ENCODE assay signal across 18 cellular contexts in the genomic region with DNA sequence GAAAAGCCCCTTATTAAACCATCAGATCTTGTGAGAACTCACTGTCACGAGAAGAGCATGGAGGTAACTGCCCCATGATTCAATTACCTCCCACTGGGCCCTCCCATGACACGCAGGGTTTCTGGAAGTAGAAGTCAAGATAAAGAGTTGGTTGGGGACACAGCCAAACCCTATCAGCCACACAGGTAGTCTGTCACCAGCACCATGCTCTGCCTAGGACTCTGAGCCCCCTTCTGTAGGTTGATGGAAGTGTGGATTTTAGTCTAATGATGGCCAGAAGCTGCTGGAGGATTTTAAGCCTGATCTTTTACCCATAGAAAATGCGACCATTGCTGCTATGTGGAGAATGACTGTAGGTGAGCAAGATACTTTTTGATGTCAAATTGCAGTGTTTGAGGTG.
DNase-seq lines count a peak whose midpoint lies in the region; ATAC-seq and TF ChIP-seq lines count a peak whose summit lies in the region.
"Had no signal": no experiment of that assay in that cellular context is flagged by ENCODE, and none has a peak within 500 bp of the region (broad histone marks: within the 10 kb centered on the region; RNA-seq: fewer than 3 reads in every experiment).

No MANE protein-coding gene starts in this region.

- H3F3A ChIP-seq in OCI-LY1 (ENCODE audit: insufficient read depth, low read length), result no peaks in the 10 kb centered on the region

- no peak overlapping the region for H2BK120ac ChIP-seq in trophoblast cell (ENCODE audit: insufficient read depth, low read length, poor library complexity)

- peak overlapping the region in 5 of 8 donors; percentile 26 to 84 (median 83) for H3K4me3 Mint-ChIP-seq in CD4-positive, alpha-beta memory T cell
- H3K4me3 Mint-ChIP-seq: CD14-positive monocyte, mesothelial cell of epicardium had no signal

- no peaks in the 10 kb centered on the region for H3K27me3 ChIP-seq in CD4-positive, alpha-beta memory T cell (ENCODE audit: insufficient read depth, low read length)
- H3K27me3 ChIP-seq in OCI-LY1 (ENCODE audit: insufficient read depth, low read length), result no peaks in the 10 kb centered on the region
- H3K27me3 ChIP-seq in trophoblast cell (ENCODE audit: insufficient read depth, low read length), result no peaks in the 10 kb centered on the region
- H3K27me3 ChIP-seq: SJCRH30 had no signal

- H3K9ac ChIP-seq in OCI-LY1 (ENCODE audit: low read length), result no peak overlapping the region
- H3K9ac ChIP-seq in trophoblast cell (ENCODE audit: low read length), result no peak overlapping the region

- no peak for TF ChIP-seq CTCF in OCI-LY1 (IDR thresholded peaks at IDR 0.05; ENCODE audit: low read length)
- TF ChIP-seq CTCF in RWPE1 (conservative IDR thresholded peaks at IDR 0.05; ENCODE audit: low read depth), result no peak

- H3K79me2 ChIP-seq in OCI-LY1 (ENCODE audit: insufficient read depth, low read length), result peaks cover 40% of the 10 kb centered on the region
- H3K79me2 ChIP-seq in trophoblast cell (ENCODE audit: control insufficient read depth, insufficient read depth, low read length, poor library complexity), result peaks cover 2% of the 10 kb centered on the region

- H2BK5ac ChIP-seq in trophoblast cell (ENCODE audit: low read depth, low read length, poor library complexity), result no peak overlapping the region

- H4K20me1 ChIP-seq in OCI-LY1 (ENCODE audit: insufficient read depth, low read length), result no peaks in the 10 kb centered on the region

- no peak overlapping the region for H4K8ac ChIP-seq in trophoblast cell (ENCODE audit: low read depth, low read length)

- H2AFZ ChIP-seq in OCI-LY1 (ENCODE audit: low read length) (no peak overlapping the region), trophoblast cell (ENCODE audit: insufficient read depth, low read length, poor library complexity) (no peak overlapping the region)

- no peak overlapping the region for H3K4me3 ChIP-seq in CD4-positive, alpha-beta memory T cell (ENCODE audit: low read length in 2 of 2)
- H3K4me3 ChIP-seq in OCI-LY1 (ENCODE audit: low read depth, low read length, poor library complexity, severe bottlenecking) (no peak overlapping the region), trophoblast cell (ENCODE audit: low read depth, low read length) (no peak overlapping the region)
- H3K4me3 ChIP-seq: SJCRH30 had no signal

- peaks cover 12 to 32% of the 10 kb centered on the region in 2 donors for H3K36me3 Mint-ChIP-seq in CD4-positive, alpha-beta memory T cell

- H2AK5ac ChIP-seq in trophoblast cell (ENCODE audit: low read length), result no peak overlapping the region

- H3K4me1 Mint-ChIP-seq in CD4-positive, alpha-beta memory T cell, result peaks cover 53 to 87% (median 69%) of the 10 kb centered on the region in 4 donors

- no peak for ATAC-seq in GM21786 (IDR thresholded peaks at IDR 0.05; ENCODE audit: unreplicated experiment)
- ATAC-seq: stimulated activated naive CD8-positive, alpha-beta T cell treated with anti-CD3 and anti-CD28 coated beads, Interleukin-15, amount 100 ng/mL, for 72 hours had no signal

- H2BK12ac ChIP-seq in trophoblast cell (ENCODE audit: low read length), result no peak overlapping the region

- WGBS in trophoblast cell (ENCODE audit: extremely low coverage, insufficient coverage, insufficient read length), result no CpG with 5 or more reads among the region's 3 CpGs

- no peaks in the 10 kb centered on the region for H3K27me3 Mint-ChIP-seq in CD4-positive, alpha-beta memory T cell
- H3K27me3 Mint-ChIP-seq: stimulated activated naive CD8-positive, alpha-beta T cell treated with anti-CD3 and anti-CD28 coated beads, Interleukin-15, amount 100 ng/mL, for 72 hours had no signal

- no peak overlapping the region for H4K12ac ChIP-seq in trophoblast cell (ENCODE audit: low read depth, low read length)

- no peak overlapping the region for H3K18ac ChIP-seq in trophoblast cell (ENCODE audit: low read length)

- H3K27ac ChIP-seq in CD4-positive, alpha-beta memory T cell (ENCODE audit: low read depth, low read length), result peak overlapping the region; percentile 72
- H3K27ac ChIP-seq in OCI-LY1 (ENCODE audit: low read depth, low read length, poor library complexity, severe bottlenecking) (peak overlapping the region; percentile 91), cingulate gyrus (ENCODE audit: low read depth, low read length) (peak overlapping the region; percentile 1), trophoblast cell (ENCODE audit: low read depth, low read length) (no peak overlapping the region), RWPE1 (no peak overlapping the region)
- H3K27ac ChIP-seq: SJCRH30, VCaP had no signal

- H3K9me2 ChIP-seq in OCI-LY1 (ENCODE audit: low read depth, low read length), result no peaks in the 10 kb centered on the region

- DNase-seq in CD4-positive, alpha-beta memory T cell, result no peak
- DNase-seq in trophoblast cell (no peak), RWPE1 (ENCODE audit: low spot score) (no peak), OCI-M2 (lab: John Stamatoyannopoulos, UW; ENCODE audit: unreplicated experiment) (no peak), SW 1271 (lab: John Stamatoyannopoulos, UW) (no peak)
- DNase-seq: activated effector memory CD4-positive, alpha-beta T cell treated with Interleukin-2 at 50 U/mL for 16 hours; GDM1; NCI-H1105 treated with DMSO at 0.1 percent for 48 hours; NCI-H526; SJCRH30; stimulated activated CD4-positive, alpha-beta T cell treated with anti-CD3 and anti-CD28 coated beads, Interleukin-2, amount 100 ng/mL, for 48 hours; stimulated activated naive CD8-positive, alpha-beta T cell treated with anti-CD3 and anti-CD28 coated beads, Interleukin-15, amount 100 ng/mL, for 72 hours had no signal

- no peak overlapping the region for H3K23ac ChIP-seq in trophoblast cell (ENCODE audit: low read length)

- no peak overlapping the region for H4K91ac ChIP-seq in trophoblast cell (ENCODE audit: low read depth, low read length)

- POLR2A ChIA-PET in CD4-positive, alpha-beta memory T cell (lab: Charles Lee; ENCODE audit: partially characterized antibody), result interaction anchor here (0.5 to 2.0 kb wide), 2 partner anchors 8 to 582 kb away, joined by 3 to 10 read pairs; no protein-coding TSS in a partner anchor
- POLR2A ChIA-PET in RWPE1 (lab: Yijun Ruan, JAX; ENCODE audit: low non-redundant PET), result no interaction called here

- H3K4ac ChIP-seq in trophoblast cell (ENCODE audit: low read depth, low read length), result peak overlapping the region; percentile 48

- peak overlapping the region; percentile 89 to 100 (median 99) for H3K27ac Mint-ChIP-seq in CD4-positive, alpha-beta memory T cell
- H3K27ac Mint-ChIP-seq: mesothelial cell of epicardium had no signal

- no peaks in the 10 kb centered on the region for H3K9me3 ChIP-seq in CD4-positive, alpha-beta memory T cell (ENCODE audit: control insufficient read depth in 1 of 2, low read length in 2 of 2)
- H3K9me3 ChIP-seq in OCI-LY1 (ENCODE audit: low read length) (no peaks in the 10 kb centered on the region), trophoblast cell (ENCODE audit: insufficient read depth, low read depth, low read length) (peaks cover 2% of the 10 kb centered on the region)
- H3K9me3 ChIP-seq: SJCRH30 had no signal

- CTCF ChIA-PET in CD4-positive, alpha-beta memory T cell (lab: Charles Lee; ENCODE audit: partially characterized antibody), result interaction anchor here (1.2 kb wide), 1 partner anchor 20 kb away, joined by 3 read pairs; no protein-coding TSS in a partner anchor
- CTCF ChIA-PET in RWPE1 (lab: Yijun Ruan, JAX), result no interaction called here

- no peaks in the 10 kb centered on the region for H3K79me1 ChIP-seq in trophoblast cell (ENCODE audit: low read length)

- no peaks in the 10 kb centered on the region for H3K36me3 ChIP-seq in CD4-positive, alpha-beta memory T cell (ENCODE audit: insufficient read depth, low read length)
- H3K36me3 ChIP-seq in OCI-LY1 (ENCODE audit: insufficient read depth, low read length) (peaks cover 69% of the 10 kb centered on the region), trophoblast cell (ENCODE audit: control insufficient read depth in 1 of 2, insufficient read depth in 2 of 2, low read length in 2 of 2) (peaks cover 7 to 15% of the 10 kb centered on the region in 2 experiments)

- no peak overlapping the region for H3K4me2 ChIP-seq in OCI-LY1 (ENCODE audit: low read length)
- no peak overlapping the region for H3K4me2 ChIP-seq in trophoblast cell (ENCODE audit: low read length)

- peaks cover 67% of the 10 kb centered on the region for H3K4me1 ChIP-seq in CD4-positive, alpha-beta memory T cell (ENCODE audit: insufficient read depth, low read length)
- peaks cover 55% of the 10 kb centered on the region for H3K4me1 ChIP-seq in OCI-LY1 (ENCODE audit: insufficient read depth, low read length, severe bottlenecking)
- H3K4me1 ChIP-seq in trophoblast cell (ENCODE audit: control insufficient read depth in 1 of 2, insufficient read depth in 2 of 2, low read length in 2 of 2), result peaks cover 6 to 9% of the 10 kb centered on the region in 2 experiments

- intact Hi-C loops in CD4-positive, alpha-beta memory T cell (cut with micrococcal nuclease), result no loop called here

- H3K14ac ChIP-seq in trophoblast cell (ENCODE audit: low read length), result no peak overlapping the region

- H3K9me3 Mint-ChIP-seq in CD4-positive, alpha-beta memory T cell, result peaks cover 0 to 1% (median 0%) of the 10 kb centered on the region in 8 donors
- H3K9me3 Mint-ChIP-seq: mesothelial cell of epicardium had no signal

Comparison
In these comparisons a context has a peak if more than half of its experiments do, and no peak if none do; other contexts are left out.
1. H3K27ac ChIP-seq: peak in CD4-positive, alpha-beta memory T cell (single experiment), OCI-LY1 (single experiment) and cingulate gyrus (single experiment); none in trophoblast cell (single experiment) and RWPE1 (single experiment).